Comparison of ENCODE assay signal across 1 cellular context in genomic region chr1:54519709-54520108, GRCh38.
TF ChIP-seq lines count a peak whose summit lies in the region.

No MANE protein-coding gene starts in this region.

TF ChIP-seq in H1, 55 proteins besides CTCF, POLR2A, EP300 and RAD21:
- no peak for TF ChIP-seq JUND (IDR thresholded peaks at IDR 0.05; ENCODE audit: low read length)
- 0 out of 2 replicates have a peak, but pooled peaks have one; percentile 11 for TF ChIP-seq CREB1 (IDR thresholded peaks at IDR 0.05)
- no peak for TF ChIP-seq CHD1 (IDR thresholded peaks at IDR 0.05; ENCODE audit: low read depth, low read length)
